In genomic region chr10:82969405-82969804, GRCh38 we compare ENCODE assay signal across 11 cellular contexts.
A peak's percentile ranks its signal among the peaks of the same experiment; 100 is the strongest.
DNase-seq lines count a peak whose midpoint lies in the region; ATAC-seq and TF ChIP-seq lines count a peak whose summit lies in the region.
"Had no signal": no experiment of that assay in that cellular context is flagged by ENCODE, and none has a peak within 500 bp of the region (broad histone marks: within the 10 kb centered on the region; RNA-seq: fewer than 3 reads in every experiment).

No MANE protein-coding gene starts in this region.

- H3K27me3 ChIP-seq in PC-9 (ENCODE audit: insufficient read depth, low read depth), result no peaks in the 10 kb centered on the region

- no peaks in the 10 kb centered on the region for H3K79me2 ChIP-seq in PC-9 (ENCODE audit: low read depth)

- no peaks in the 10 kb centered on the region for H3K9me3 Mint-ChIP-seq in type B pancreatic cell
- H3K9me3 Mint-ChIP-seq: activated naive CD4-positive, alpha-beta T cell treated with anti-CD3 and anti-CD28 coated beads, Interleukin-2, amount 10 ng/mL, durations not matched to agents 7 days and 5 days had no signal

- H3K4me2 ChIP-seq in PC-9, result no peak overlapping the region

- H3K36me3 Mint-ChIP-seq in type B pancreatic cell, result no peaks in the 10 kb centered on the region
- H3K36me3 Mint-ChIP-seq: activated naive CD4-positive, alpha-beta T cell treated with anti-CD3 and anti-CD28 coated beads, Interleukin-2, amount 10 ng/mL, durations not matched to agents 7 days and 5 days had no signal

- CTCF ChIA-PET in PC-9 (lab: Charles Lee), result no interaction called here

- H3K27ac Mint-ChIP-seq in type B pancreatic cell, result no peak overlapping the region
- H3K27ac Mint-ChIP-seq: activated naive CD4-positive, alpha-beta T cell treated with anti-CD3 and anti-CD28 coated beads, Interleukin-2, amount 10 ng/mL, durations not matched to agents 7 days and 5 days had no signal

- H3F3A ChIP-seq in PC-9 (ENCODE audit: insufficient read depth, low read depth), result no peaks in the 10 kb centered on the region

- no peaks in the 10 kb centered on the region for H3K9me3 ChIP-seq in PC-9 (ENCODE audit: insufficient read depth, low read depth)

- H3K4me1 ChIP-seq in PC-9 (replicated peaks; ENCODE audit: insufficient read depth), result no peaks in the 10 kb centered on the region

- H3K27ac ChIP-seq in PC-9, result no peak overlapping the region

- no peaks in the 10 kb centered on the region for H3K27me3 Mint-ChIP-seq in type B pancreatic cell
- H3K27me3 Mint-ChIP-seq: activated naive CD4-positive, alpha-beta T cell treated with anti-CD3 and anti-CD28 coated beads, Interleukin-2, amount 10 ng/mL, durations not matched to agents 7 days and 5 days had no signal

- POLR2A ChIA-PET in PC-9 (lab: Charles Lee; ENCODE audit: unreplicated experiment), result no interaction called here

- no peaks in the 10 kb centered on the region for H4K20me1 ChIP-seq in PC-9 (ENCODE audit: insufficient read depth)

- peak; percentile 5 for DNase-seq in SIG-M5 treated with dmso at 0.1 percent for 504 hours (lab: John Stamatoyannopoulos, UW; ENCODE audit: unreplicated experiment)
- no peak for DNase-seq in SIG-M5 (lab: John Stamatoyannopoulos, UW)
- DNase-seq in PC-9, result no peak
- DNase-seq in fibroblast of pulmonary artery (ENCODE audit: low read depth), result peak; percentile 59
- DNase-seq in type B pancreatic cell (ENCODE audit: extremely low spot score, unreplicated experiment), result no peak
- no peak for DNase-seq in NCI-H526 treated with DMSO at 0.1 percent for 48 hours (lab: John Stamatoyannopoulos, UW)
- DNase-seq in stimulated activated naive CD8-positive, alpha-beta T cell treated with anti-CD3 and anti-CD28 coated beads, Interleukin-15, Interleukin-2, amounts not matched to agents 100 U/mL and 50 U/mL, for 24 hours, result no peak
- DNase-seq in T-helper 9 cell, result no peak
- DNase-seq: activated naive CD4-positive, alpha-beta T cell treated with anti-CD3 and anti-CD28 coated beads, Interleukin-2, amount 10 ng/mL, durations not matched to agents 7 days and 5 days; Karpas-422; stimulated activated CD4-positive, alpha-beta T cell treated with anti-CD3 and anti-CD28 coated beads, Interleukin-1b, Interleukin-23, amount 100 ng/mL, for 48 hours had no signal

- no TSS peak for BruUV-seq in PC-9 (replicated peaks; lab: Mats Ljungman, UMichigan)

- intact Hi-C loops in PC-9 (cut with micrococcal nuclease; ENCODE audit: unreplicated experiment), result no loop called here

- H2AFZ ChIP-seq in PC-9, result no peak overlapping the region

- peaks cover 9% of the 10 kb centered on the region for H3K4me1 Mint-ChIP-seq in type B pancreatic cell (ENCODE audit: unreplicated experiment)
- H3K4me1 Mint-ChIP-seq: activated naive CD4-positive, alpha-beta T cell treated with anti-CD3 and anti-CD28 coated beads, Interleukin-2, amount 10 ng/mL, durations not matched to agents 7 days and 5 days had no signal

- TF ChIP-seq CTCF in PC-9 (conservative IDR thresholded peaks at IDR 0.05), result peak; percentile 60; the same call in 1 of the 2 replicates
- peak; percentile 44 for TF ChIP-seq CTCF in fibroblast of pulmonary artery (IDR thresholded peaks at IDR 0.05; ENCODE audit: low read length, missing control alignments)
- peak; percentile 67 for TF ChIP-seq CTCF in type B pancreatic cell (conservative IDR thresholded peaks at IDR 0.05)

- H3K4me3 Mint-ChIP-seq in type B pancreatic cell, result no peak overlapping the region
- H3K4me3 Mint-ChIP-seq: activated naive CD4-positive, alpha-beta T cell treated with anti-CD3 and anti-CD28 coated beads, Interleukin-2, amount 10 ng/mL, durations not matched to agents 7 days and 5 days had no signal

- no peaks in the 10 kb centered on the region for H3K36me3 ChIP-seq in PC-9 (ENCODE audit: low read depth)

- H3K4me3 ChIP-seq in PC-9 (no peak overlapping the region), fibroblast of pulmonary artery (replicated peaks; ENCODE audit: low read depth, low read length) (no peak overlapping the region)

- ATAC-seq in stimulated activated naive CD8-positive, alpha-beta T cell treated with anti-CD3 and anti-CD28 coated beads, Interleukin-15, Interleukin-2, amounts not matched to agents 100 U/mL and 50 U/mL, for 24 hours, result no peak

- H3K9me2 ChIP-seq in PC-9 (ENCODE audit: insufficient read depth), result no peaks in the 10 kb centered on the region

Comparison
In these comparisons a context has a peak if more than half of its experiments do, and no peak if none do; other contexts are left out.
1. DNase-seq: peak in SIG-M5 treated with dmso at 0.1 percent for 504 hours (single experiment) and fibroblast of pulmonary artery (single experiment); none in SIG-M5 (single experiment), PC-9 (0 of 2), type B pancreatic cell (single experiment), NCI-H526 treated with DMSO at 0.1 percent for 48 hours (single experiment), stimulated activated naive CD8-positive, alpha-beta T cell treated with anti-CD3 and anti-CD28 coated beads, Interleukin-15, Interleukin-2, amounts not matched to agents 100 U/mL and 50 U/mL, for 24 hours (single experiment) and T-helper 9 cell (single experiment).
2. Peak in every context shown above with its lines, with median percentiles within 50 percentile points of each other: CTCF ChIP-seq.